Comparison of ENCODE assay signal across 8 cellular contexts in the genomic region with DNA sequence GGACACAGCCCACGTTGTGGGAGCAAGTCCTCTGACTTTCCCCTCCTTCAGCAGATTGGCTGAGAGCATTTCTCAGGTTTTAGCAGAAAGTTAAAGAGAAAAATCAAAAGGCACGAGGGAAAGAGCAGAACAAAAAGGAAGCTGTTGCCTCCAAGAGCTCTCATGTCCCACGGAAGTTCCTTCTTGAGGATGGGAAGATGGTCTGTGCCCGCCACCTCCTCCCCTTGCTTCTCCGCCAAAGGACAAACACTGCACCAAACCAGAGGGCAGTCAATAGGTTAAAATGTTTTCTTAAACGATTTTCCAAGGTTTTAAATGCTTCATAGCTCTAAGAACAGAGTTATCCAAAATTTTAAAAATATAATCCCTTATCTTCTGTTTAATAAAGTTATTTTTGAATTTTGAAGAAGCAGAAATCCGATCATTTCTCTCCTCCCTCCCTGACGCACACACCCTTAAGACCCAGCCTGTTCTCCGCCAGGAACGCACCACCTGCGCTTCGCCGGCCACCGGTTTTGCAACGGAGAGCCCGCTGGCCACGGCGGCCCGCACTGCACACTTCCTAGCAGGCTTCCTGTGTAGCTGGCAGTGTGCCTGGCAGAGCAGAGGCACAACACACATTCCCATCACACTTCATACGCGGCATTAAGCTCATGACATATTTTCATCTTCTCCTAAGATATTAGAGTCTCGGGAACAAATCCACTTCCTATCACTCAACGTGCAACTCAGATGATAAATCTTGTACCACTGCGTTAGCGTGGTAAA.
DNase-seq lines count a peak whose midpoint lies in the region; FAIRE-seq and TF ChIP-seq lines count a peak whose summit lies in the region.

No MANE protein-coding gene starts in this region.

- POLR2A ChIA-PET in CD8-positive, alpha-beta memory T cell (lab: Charles Lee): no interaction called here
- POLR2A ChIA-PET in endothelial cell of umbilical vein (lab: Charles Lee): no interaction called here

- H3K36me3 ChIP-seq in CD8-positive, alpha-beta memory T cell (ENCODE audit: insufficient read depth, low read length): no peaks in the 10 kb centered on the region
- H3K36me3 ChIP-seq in endothelial cell of umbilical vein (ENCODE audit: control insufficient read depth in 2 of 2, extremely low read depth in 1 of 2, insufficient read depth in 2 of 2, low read length in 2 of 2) (no peaks in the 10 kb centered on the region), neuronal stem cell (replicated peaks in 1 of 2; ENCODE audit: control insufficient read depth in 2 of 2, insufficient read depth in 2 of 2, low read length in 2 of 2) (no peaks in the 10 kb centered on the region), vagina (no peaks in the 10 kb centered on the region), endodermal cell (ENCODE audit: control insufficient read depth, insufficient read depth, low read length) (no peaks in the 10 kb centered on the region)

- no peak overlapping the region for H3K23ac ChIP-seq in neuronal stem cell (ENCODE audit: low read depth, low read length, poor library complexity)

- H2BK120ac ChIP-seq in neuronal stem cell (ENCODE audit: low read depth, low read length): no peak overlapping the region

- peak overlapping the region; percentile 25 for H3K4me3 ChIP-seq in CD8-positive, alpha-beta memory T cell (ENCODE audit: low read length)
- peak overlapping the region; percentile 42 for H3K4me3 ChIP-seq in Jurkat, Clone E6-1 (ENCODE audit: low read length)
- H3K4me3 ChIP-seq in endothelial cell of umbilical vein (replicated peaks in 1 of 3; ENCODE audit: insufficient read depth in 1 of 3, low read depth in 1 of 3, low read length in 3 of 3) (no peak overlapping the region), neuronal stem cell (ENCODE audit: low read length in 2 of 2) (no peak overlapping the region), vagina (no peak overlapping the region), endodermal cell (ENCODE audit: low read length) (no peak overlapping the region)

- intact Hi-C loops in endothelial cell of umbilical vein (cut with micrococcal nuclease): no loop called here
- intact Hi-C loops in vagina (cut with DNase I): no loop called here

- peaks cover 7 to 43% (median 19%) of the 10 kb centered on the region in 3 donors for H3K36me3 Mint-ChIP-seq in CD8-positive, alpha-beta memory T cell
- H3K36me3 Mint-ChIP-seq in endodermal cell (ENCODE audit: low read depth): peaks cover 1% of the 10 kb centered on the region

- H4K20me1 ChIP-seq in endothelial cell of umbilical vein (replicated peaks; ENCODE audit: control insufficient read depth, extremely low read depth, insufficient read depth, low read length): no peaks in the 10 kb centered on the region

- peak overlapping the region; percentile 42 for H3K18ac ChIP-seq in neuronal stem cell (ENCODE audit: low read length)

- peak overlapping the region in 3 of 8 donors; percentile 35 to 87 (median 37) for H3K27ac Mint-ChIP-seq in CD8-positive, alpha-beta memory T cell
- H3K27ac Mint-ChIP-seq in endodermal cell: no peak overlapping the region

- TF ChIP-seq CTCF in endothelial cell of umbilical vein (IDR thresholded peaks at IDR 0.05; ENCODE audit: extremely low read depth in 1 of 2, insufficient read depth in 1 of 2, low read depth in 1 of 2, low read length in 2 of 2): no peak
- TF ChIP-seq CTCF in vagina (IDR thresholded peaks at IDR 0.05): no peak
- no peak for TF ChIP-seq CTCF in endodermal cell (conservative IDR thresholded peaks at IDR 0.05)

- H4K8ac ChIP-seq in neuronal stem cell (ENCODE audit: low read depth, low read length): no peak overlapping the region

- H4K91ac ChIP-seq in neuronal stem cell (ENCODE audit: low read depth, low read length, poor library complexity): no peak overlapping the region

- H3K79me2 ChIP-seq in endothelial cell of umbilical vein (ENCODE audit: control insufficient read depth, insufficient read depth, low read length): no peaks in the 10 kb centered on the region

- DNase-seq in CD8-positive, alpha-beta memory T cell: peak in 1 of 5 donors; percentile 30
- no peak for DNase-seq in Jurkat, Clone E6-1 (ENCODE audit: low read depth, low spot score)
- DNase-seq in endothelial cell of umbilical vein (ENCODE audit: low read depth, low spot score) (peak; percentile 75), neuronal stem cell (ENCODE audit: low spot score) (no peak), NCI-H526 treated with DMSO at 0.1 percent for 48 hours (lab: John Stamatoyannopoulos, UW) (no peak), vagina (ENCODE audit: extremely low spot score in 2 of 2) (no peak), endodermal cell (no peak)
- no peak for DNase-seq in activated CD8-positive, alpha-beta memory T cell treated with anti-CD3 and anti-CD28 coated beads for 24 hours

- dilution Hi-C loops in endothelial cell of umbilical vein (cut with MboI; ENCODE audit: extremely low pct_ligation_motif_present, low sequenced_read_pairs): no loop called here

- peaks cover 0 to 6% (median 5%) of the 10 kb centered on the region in 5 donors for H3K9me3 Mint-ChIP-seq in CD8-positive, alpha-beta memory T cell
- peaks cover 6% of the 10 kb centered on the region for H3K9me3 Mint-ChIP-seq in endodermal cell

- H3K9ac ChIP-seq in endothelial cell of umbilical vein (replicated peaks; ENCODE audit: extremely low read depth, insufficient read depth, low read length): no peak overlapping the region
- no peak overlapping the region for H3K9ac ChIP-seq in neuronal stem cell (ENCODE audit: low read depth, low read length, poor library complexity)
- no peak overlapping the region for H3K9ac ChIP-seq in endodermal cell (ENCODE audit: extremely low read depth, low read length, poor library complexity, severe bottlenecking)

- no peak for FAIRE-seq in endothelial cell of umbilical vein (lab: Jason Lieb, UNC)

- H3K4ac ChIP-seq in neuronal stem cell (ENCODE audit: low read length): no peak overlapping the region

- no peaks in the 10 kb centered on the region for H3K9me3 ChIP-seq in CD8-positive, alpha-beta memory T cell (ENCODE audit: low read length)
- H3K9me3 ChIP-seq in endothelial cell of umbilical vein (replicated peaks; ENCODE audit: control insufficient read depth, insufficient read depth, low read length) (no peaks in the 10 kb centered on the region), neuronal stem cell (replicated peaks in 1 of 2; ENCODE audit: control insufficient read depth in 2 of 2, insufficient read depth in 1 of 2, low read depth in 1 of 2, low read length in 2 of 2) (peaks cover 0 to 3% of the 10 kb centered on the region in 2 donors), vagina (no peaks in the 10 kb centered on the region), endodermal cell (ENCODE audit: control insufficient read depth, low read length) (peaks cover 2% of the 10 kb centered on the region)

- no peak overlapping the region for H3K14ac ChIP-seq in neuronal stem cell (ENCODE audit: low read length)

- H3K27me3 Mint-ChIP-seq in CD8-positive, alpha-beta memory T cell: no peaks in the 10 kb centered on the region
- no peaks in the 10 kb centered on the region for H3K27me3 Mint-ChIP-seq in endodermal cell (ENCODE audit: insufficient read depth)

- no peak overlapping the region for H2AFZ ChIP-seq in endothelial cell of umbilical vein (ENCODE audit: low read depth, low read length)
- H2AFZ ChIP-seq in neuronal stem cell (ENCODE audit: low read length): no peak overlapping the region

- CTCF ChIA-PET in CD8-positive, alpha-beta memory T cell (lab: Charles Lee): interaction anchor here (0.8 to 1.1 kb wide), 2 partner anchors 15 to 36 kb away, joined by 3 read pairs; no protein-coding TSS in a partner anchor
- CTCF ChIA-PET in endothelial cell of umbilical vein (lab: Charles Lee): interaction anchor here (0.8 to 2.0 kb wide), 4 partner anchors 18 to 148 kb away, joined by 3 to 4 read pairs (median 3); a partner anchor contains a TSS

- WGBS in neuronal stem cell (ENCODE audit: extremely low coverage in 2 of 2, insufficient read length in 2 of 2, insufficient replicate concordance in 1 of 2), 2 donors: no CpG with 5 or more reads among the region's 25 CpGs
- WGBS in endodermal cell (ENCODE audit: insufficient coverage in 1 of 2, insufficient read length in 1 of 2), 2 experiments: 94 to 98% methylated on average over 21 to 25 of the region's 25 CpGs

- no peaks in the 10 kb centered on the region for H3K27me3 ChIP-seq in CD8-positive, alpha-beta memory T cell (ENCODE audit: insufficient read depth, low read length, poor library complexity, severe bottlenecking)
- H3K27me3 ChIP-seq in endothelial cell of umbilical vein (ENCODE audit: control insufficient read depth in 2 of 2, insufficient read depth in 2 of 2, low read length in 2 of 2) (no peaks in the 10 kb centered on the region), neuronal stem cell (ENCODE audit: control insufficient read depth in 3 of 3, insufficient read depth in 3 of 3, low read depth in 1 of 3, low read length in 3 of 3) (no peaks in the 10 kb centered on the region), vagina (no peaks in the 10 kb centered on the region), endodermal cell (ENCODE audit: control insufficient read depth, insufficient read depth, low read length, poor library complexity, severe bottlenecking) (no peaks in the 10 kb centered on the region)

- H3K4me1 ChIP-seq in CD8-positive, alpha-beta memory T cell (ENCODE audit: insufficient read depth, low read length): peaks cover 39% of the 10 kb centered on the region
- H3K4me1 ChIP-seq in endothelial cell of umbilical vein (ENCODE audit: control insufficient read depth, extremely low read depth, insufficient read depth, low read length): peaks cover 12% of the 10 kb centered on the region
- peaks cover 4 to 10% of the 10 kb centered on the region in 2 donors for H3K4me1 ChIP-seq in neuronal stem cell (ENCODE audit: control insufficient read depth in 2 of 2, insufficient read depth in 1 of 2, low read depth in 1 of 2, low read length in 2 of 2)
- peaks cover 16% of the 10 kb centered on the region for H3K4me1 ChIP-seq in vagina
- no peaks in the 10 kb centered on the region for H3K4me1 ChIP-seq in endodermal cell (ENCODE audit: control insufficient read depth, insufficient read depth, low read length)

- H3K4me1 Mint-ChIP-seq in CD8-positive, alpha-beta memory T cell: peaks cover 34 to 74% (median 67%) of the 10 kb centered on the region in 3 donors
- H3K4me1 Mint-ChIP-seq in endodermal cell: peaks cover 26% of the 10 kb centered on the region

- H3K4me3 Mint-ChIP-seq in CD8-positive, alpha-beta memory T cell: peak overlapping the region in 5 of 7 donors; percentile 1 to 57 (median 33)
- no peak overlapping the region for H3K4me3 Mint-ChIP-seq in endodermal cell

- TF ChIP-seq POLR2A in endothelial cell of umbilical vein (IDR thresholded peaks at IDR 0.05; ENCODE audit: low read depth, low read length) (no peak), vagina (IDR thresholded peaks at IDR 0.05) (no peak)

- H2AK5ac ChIP-seq in neuronal stem cell (ENCODE audit: low read depth, low read length): no peak overlapping the region

- no peak overlapping the region for H2BK15ac ChIP-seq in neuronal stem cell (ENCODE audit: low read length)

- BruUV-seq in endothelial cell of umbilical vein (replicated peaks; lab: Mats Ljungman, UMichigan): no TSS peak

- H3K4me2 ChIP-seq in endothelial cell of umbilical vein (ENCODE audit: insufficient read depth, low read length) (no peak overlapping the region), neuronal stem cell (ENCODE audit: insufficient read depth, low read length, poor library complexity, severe bottlenecking) (no peak overlapping the region)

- no peak overlapping the region for H2BK12ac ChIP-seq in neuronal stem cell (ENCODE audit: low read length)

- H3K79me1 ChIP-seq in neuronal stem cell (ENCODE audit: low read depth, low read length): peaks cover 8% of the 10 kb centered on the region

- no peaks in the 10 kb centered on the region for H3K9me1 ChIP-seq in endothelial cell of umbilical vein (replicated peaks; ENCODE audit: control insufficient read depth, extremely low read depth, insufficient read depth, low read length)

- H2BK5ac ChIP-seq in neuronal stem cell (ENCODE audit: low read length): no peak overlapping the region

- H3K27ac ChIP-seq in CD8-positive, alpha-beta memory T cell (ENCODE audit: low read depth, low read length): no peak overlapping the region
- H3K27ac ChIP-seq in endothelial cell of umbilical vein (ENCODE audit: insufficient read depth, low read depth, low read length) (no peak overlapping the region), neuronal stem cell (replicated peaks; ENCODE audit: low read length) (no peak overlapping the region), vagina (no peak overlapping the region), endodermal cell (ENCODE audit: low read depth, low read length) (no peak overlapping the region)

Comparison
In these comparisons a context has a peak if more than half of its experiments do, and no peak if none do; other contexts are left out.
1. H3K4me3 ChIP-seq: peak in CD8-positive, alpha-beta memory T cell (single experiment) and Jurkat, Clone E6-1 (single experiment); none in endothelial cell of umbilical vein (0 of 3), neuronal stem cell (0 of 2), vagina (0 of 2) and endodermal cell (single experiment).